10 cellular contexts compared by ENCODE assay signal in genomic region chr7:131226116-131226562, GRCh38.
DNase-seq lines count a peak whose midpoint lies in the region; ATAC-seq and TF ChIP-seq lines count a peak whose summit lies in the region.
"Had no signal": no experiment of that assay in that cellular context is flagged by ENCODE, and none has a peak within 500 bp of the region (broad histone marks: within the 10 kb centered on the region; RNA-seq: fewer than 3 reads in every experiment).

No MANE protein-coding gene starts in this region.

- CTCF ChIA-PET in naive thymus-derived CD4-positive, alpha-beta T cell (lab: Charles Lee) = no interaction called here

- no peaks in the 10 kb centered on the region for H3K9me3 Mint-ChIP-seq in chondrocyte (ENCODE audit: low read depth)
- H3K9me3 Mint-ChIP-seq in naive thymus-derived CD4-positive, alpha-beta T cell = peaks cover 0 to 2% (median 0%) of the 10 kb centered on the region in 11 donors
- H3K9me3 Mint-ChIP-seq: IgD-negative memory B cell; stimulated activated naive CD8-positive, alpha-beta T cell treated with anti-CD3 and anti-CD28 coated beads, Interleukin-15, Interleukin-2, amounts not matched to agents 100 ng/mL and 50 ng/mL, for 24 hours had no signal

- intact Hi-C loops in naive thymus-derived CD4-positive, alpha-beta T cell (cut with micrococcal nuclease) = no loop called here

- no peaks in the 10 kb centered on the region for H3K36me3 ChIP-seq in naive thymus-derived CD4-positive, alpha-beta T cell (ENCODE audit: control insufficient read depth in 2 of 3, insufficient read depth in 3 of 3, low read length in 3 of 3)

- no peaks in the 10 kb centered on the region for H3K9me3 ChIP-seq in naive thymus-derived CD4-positive, alpha-beta T cell (ENCODE audit: control insufficient read depth in 2 of 3, low read length in 3 of 3)

- DNase-seq in Caki2 (ENCODE audit: low read depth) = peak; percentile 92
- DNase-seq in chondrocyte (ENCODE audit: low spot score) = no peak
- no peak for DNase-seq in naive thymus-derived CD4-positive, alpha-beta T cell
- no peak for DNase-seq in NCI-H2171 treated with DMSO at 0.1 percent for 48 hours (lab: John Stamatoyannopoulos, UW)

- TF ChIP-seq CTCF in chondrocyte (IDR thresholded peaks at IDR 0.05) = no peak

- no peaks in the 10 kb centered on the region for H3K27me3 Mint-ChIP-seq in chondrocyte (ENCODE audit: low read depth)
- no peaks in the 10 kb centered on the region for H3K27me3 Mint-ChIP-seq in naive thymus-derived CD4-positive, alpha-beta T cell
- H3K27me3 Mint-ChIP-seq: IgD-negative memory B cell; stimulated activated naive CD8-positive, alpha-beta T cell treated with anti-CD3 and anti-CD28 coated beads, Interleukin-15, Interleukin-2, amounts not matched to agents 100 ng/mL and 50 ng/mL, for 24 hours had no signal

- H3K27me3 ChIP-seq in naive thymus-derived CD4-positive, alpha-beta T cell (ENCODE audit: control insufficient read depth in 2 of 2, insufficient read depth in 2 of 2, low read length in 2 of 2) = no peaks in the 10 kb centered on the region

- no peak overlapping the region for H3K4me3 Mint-ChIP-seq in chondrocyte (ENCODE audit: unreplicated experiment)
- no peak overlapping the region for H3K4me3 Mint-ChIP-seq in naive thymus-derived CD4-positive, alpha-beta T cell
- H3K4me3 Mint-ChIP-seq: stimulated activated naive CD8-positive, alpha-beta T cell treated with anti-CD3 and anti-CD28 coated beads, Interleukin-15, Interleukin-2, amounts not matched to agents 100 ng/mL and 50 ng/mL, for 24 hours had no signal

- in situ Hi-C loops in Caki2 (cut with HindIII; ENCODE audit: low pct_unique_long_range_greater_than_20kb, low sequenced_read_pairs) = no loop called here

- ATAC-seq in HG03196 (IDR thresholded peaks at IDR 0.05; ENCODE audit: unreplicated experiment) (peak; percentile 38), esophagus mucosa (no peak), HG02623 (IDR thresholded peaks at IDR 0.05; ENCODE audit: unreplicated experiment) (no peak), GM18873 (IDR thresholded peaks at IDR 0.05; ENCODE audit: low FRiP score, unreplicated experiment) (no peak)
- ATAC-seq in naive thymus-derived CD4-positive, alpha-beta T cell = no peak

- H3K36me3 Mint-ChIP-seq in chondrocyte (ENCODE audit: low read depth) = peaks cover 2% of the 10 kb centered on the region
- H3K36me3 Mint-ChIP-seq in naive thymus-derived CD4-positive, alpha-beta T cell = no peaks in the 10 kb centered on the region
- H3K36me3 Mint-ChIP-seq: IgD-negative memory B cell had no signal

- H3K4me1 ChIP-seq in naive thymus-derived CD4-positive, alpha-beta T cell (ENCODE audit: control insufficient read depth in 2 of 2, insufficient read depth in 2 of 2, low read length in 2 of 2) = peaks cover 3 to 6% of the 10 kb centered on the region in 2 donors

- H3K4me1 Mint-ChIP-seq in chondrocyte (ENCODE audit: low read depth) = peaks cover 17% of the 10 kb centered on the region
- peaks cover 9 to 34% (median 19%) of the 10 kb centered on the region in 7 donors for H3K4me1 Mint-ChIP-seq in naive thymus-derived CD4-positive, alpha-beta T cell

- H3K27ac Mint-ChIP-seq in chondrocyte (ENCODE audit: unreplicated experiment) = peak overlapping the region; percentile 72
- peak overlapping the region in 6 of 9 donors; percentile 11 to 59 (median 48) for H3K27ac Mint-ChIP-seq in naive thymus-derived CD4-positive, alpha-beta T cell

- no peak overlapping the region for H3K27ac ChIP-seq in naive thymus-derived CD4-positive, alpha-beta T cell (ENCODE audit: low read depth, low read length)

- H3K4me3 ChIP-seq in naive thymus-derived CD4-positive, alpha-beta T cell (ENCODE audit: low read length) = no peak overlapping the region

- POLR2A ChIA-PET in naive thymus-derived CD4-positive, alpha-beta T cell (lab: Charles Lee) = no interaction called here
